ENCODE assay signal across 15 cellular contexts in genomic region chr13:44899967-44900366, GRCh38.
DNase-seq lines count a peak whose midpoint lies in the region; ATAC-seq and FAIRE-seq lines count a peak whose summit lies in the region.
"Had no signal": no experiment of that assay in that cellular context is flagged by ENCODE, and none has a peak within 500 bp of the region (broad histone marks: within the 10 kb centered on the region; RNA-seq: fewer than 3 reads in every experiment).

No MANE protein-coding gene starts in this region.

- DNase-seq in HAP-1 (ENCODE audit: low spot score in 2 of 2) (peak; percentile 26 to 44), NCI-H1436 (lab: John Stamatoyannopoulos, UW) (peak; percentile 17), NCI-H345 (lab: John Stamatoyannopoulos, UW) (peak; percentile 88), dermis blood vessel endothelial cell (peak; percentile 35), DMS114 treated with DMSO at 0.1 percent for 48 hours (lab: John Stamatoyannopoulos, UW; ENCODE audit: unreplicated experiment) (no peak), RCC 7860 (ENCODE audit: low spot score) (no peak), dedifferentiated amniotic fluid mesenchymal stem cell (ENCODE audit: extremely low spot score) (no peak)
- DNase-seq: brain microvascular endothelial cell; DND-41; effector CD8-positive, alpha-beta T cell; H9; naive thymus-derived CD8-positive, alpha-beta T cell; stomach had no signal

- no peak for FAIRE-seq in RCC 7860 (lab: Jason Lieb, UNC)

- no peaks in the 10 kb centered on the region for H3K36me3 ChIP-seq in HAP-1 (replicated peaks)
- H3K36me3 ChIP-seq: brain microvascular endothelial cell, stomach had no signal

- H3K9me3 ChIP-seq in HAP-1, result no peaks in the 10 kb centered on the region
- H3K9me3 ChIP-seq: stomach had no signal

- in situ Hi-C loops in HAP-1 (cut with MboI; ENCODE audit: low sequenced_read_pairs), result no loop called here

- no peak for ATAC-seq in HG03097 (IDR thresholded peaks at IDR 0.05; ENCODE audit: low FRiP score, unreplicated experiment)
- ATAC-seq: activated naive CD4-positive, alpha-beta T cell treated with anti-CD3 and anti-CD28 coated beads, Interleukin-2, amount 50 U/mL, for 72 hours; naive thymus-derived CD8-positive, alpha-beta T cell had no signal

- H3K4me1 ChIP-seq in HAP-1, result peaks cover 33% of the 10 kb centered on the region

- no peaks in the 10 kb centered on the region for H3K27me3 ChIP-seq in HAP-1 (ENCODE audit: low read depth)
- H3K27me3 ChIP-seq: brain microvascular endothelial cell, stomach had no signal

- H3K4me3 ChIP-seq in HAP-1, result no peak overlapping the region
- H3K4me3 ChIP-seq: stomach had no signal

Comparison
In these comparisons a context has a peak if more than half of its experiments do, and no peak if none do; other contexts are left out.
1. DNase-seq: peak in HAP-1 (2 of 2), NCI-H1436 (single experiment), NCI-H345 (single experiment) and dermis blood vessel endothelial cell (single experiment); none in DMS114 treated with DMSO at 0.1 percent for 48 hours (single experiment), RCC 7860 (single experiment) and dedifferentiated amniotic fluid mesenchymal stem cell (single experiment).